Comparison of ENCODE assay signal across 26 cellular contexts in the genomic region with DNA sequence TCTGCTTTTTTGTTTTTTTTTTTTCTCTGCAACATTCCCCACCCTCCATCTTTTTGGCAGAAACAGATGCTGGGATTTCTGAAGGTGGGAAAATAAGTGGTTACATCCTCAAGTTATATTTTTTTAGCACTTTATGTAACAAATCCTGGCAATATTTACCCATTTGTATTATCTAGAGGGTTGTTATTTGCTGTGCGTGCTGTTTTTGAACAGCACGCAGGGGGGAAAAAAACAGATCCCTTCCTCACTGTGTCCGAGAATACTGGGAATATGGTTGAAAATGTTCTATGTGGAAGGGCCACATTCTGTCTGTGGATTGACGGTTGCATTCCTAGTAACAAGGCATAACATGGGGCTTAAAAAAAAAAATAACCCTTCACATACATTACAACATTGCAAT.
"Had no signal": no experiment of that assay in that cellular context is flagged by ENCODE, and none has a peak within 500 bp of the region (broad histone marks: within the 10 kb centered on the region; RNA-seq: fewer than 3 reads in every experiment).

No MANE protein-coding gene starts in this region.

- H3K9me3 ChIP-seq: stomach, suprapubic skin, testis, thoracic aorta, thyroid gland, tibial artery, tibial nerve, transverse colon, upper lobe of left lung, upper lobe of right lung, uterus, vagina had no signal

- H3K27ac ChIP-seq: stomach, suprapubic skin, testis, thoracic aorta, thyroid gland, tibial artery, tibial nerve, transverse colon, upper lobe of left lung, upper lobe of right lung, uterus, vagina had no signal

- FAIRE-seq: urothelium cell line had no signal

- ATAC-seq: stimulated activated effector memory CD8-positive, alpha-beta T cell treated with anti-CD3 and anti-CD28 coated beads, Interleukin-12 subunit alpha, Interleukin-12 subunit beta, amount 100 ng/mL, for 72 hours; stimulated activated memory B cell treated with anti-CD40 and anti-IgM and Interleukin-4, amounts not matched to agents 10 μg/mL and 1 μg/mL and 100 μg/mL, for 72 hours; stimulated activated naive B cell treated with anti-CD40 and anti-IgM and Interleukin-4, amounts not matched to agents 10 μg/mL and 1 μg/mL and 100 μg/mL, for 72 hours; stimulated activated naive CD8-positive, alpha-beta T cell treated with anti-CD3 and anti-CD28 coated beads, Interleukin-15, amount 100 ng/mL, for 72 hours; stimulated activated naive CD8-positive, alpha-beta T cell treated with anti-CD3 and anti-CD28 coated beads, Interleukin-15, Interleukin-2, amounts not matched to agents 100 U/mL and 50 U/mL, for 24 hours; upper lobe of right lung had no signal

- DNase-seq: stimulated activated CD4-positive, alpha-beta T cell treated with anti-CD3 and anti-CD28 coated beads, Interleukin-2, amount 100 ng/mL, for 48 hours; stimulated activated CD4-positive, alpha-beta T cell treated with anti-CD3 and anti-CD28 coated beads, Interleukin-4, amount 100 ng/mL, for 1 hour; stimulated activated CD4-positive, alpha-beta T cell treated with anti-CD3 and anti-CD28 coated beads, Interleukin-4, amount 100 ng/mL, for 24 hours; stimulated activated CD4-positive, alpha-beta T cell treated with anti-CD3 and anti-CD28 coated beads, Interleukin-4, amount 100 ng/mL, for 4 hours; stimulated activated CD8-positive, alpha-beta memory T cell treated with anti-CD3 and anti-CD28 coated beads, Interleukin-4, amount 100 ng/mL, for 48 hours; stimulated activated naive B cell treated with anti-CD40 and anti-IgM and Interleukin-4, amounts not matched to agents 10 μg/mL and 1 μg/mL and 100 μg/mL, for 72 hours; stimulated activated naive CD4-positive, alpha-beta T cell; stimulated activated naive CD8-positive, alpha-beta T cell treated with anti-CD3 and anti-CD28 coated beads, Interleukin-15, amount 100 ng/mL, for 72 hours; stimulated activated naive CD8-positive, alpha-beta T cell treated with anti-CD3 and anti-CD28 coated beads, Interleukin-15, Interleukin-2, amounts not matched to agents 100 U/mL and 50 U/mL, for 24 hours; stomach; substantia nigra; testis; thyroid gland; tibial artery; transverse colon; trophoblast cell; upper lobe of left lung; upper lobe of right lung; uterus had no signal

- H3K4me3 ChIP-seq: stomach, suprapubic skin, testis, thoracic aorta, thyroid gland, tibial artery, tibial nerve, transverse colon, upper lobe of left lung, upper lobe of right lung, uterus, vagina had no signal

- H3K27me3 ChIP-seq: stomach, suprapubic skin, testis, thyroid gland, tibial artery, tibial nerve, transverse colon, upper lobe of left lung, upper lobe of right lung, uterus, vagina had no signal

- H3K36me3 ChIP-seq: stomach, suprapubic skin, thoracic aorta, thyroid gland, tibial artery, tibial nerve, transverse colon, upper lobe of left lung, upper lobe of right lung, uterus, vagina had no signal

- H3K4me1 ChIP-seq: stomach, suprapubic skin, testis, thyroid gland, tibial artery, tibial nerve, transverse colon, upper lobe of left lung, upper lobe of right lung, uterus, vagina had no signal
